9 cellular contexts compared by ENCODE assay signal in genomic region chr13:39612023-39612637, GRCh38. TPM values are rescaled to one million over a fixed set of nuclear protein-coding genes. Genes with fewer than 3 reads are reported as not detected.
DNase-seq lines count a peak whose midpoint lies in the region; ATAC-seq and TF ChIP-seq lines count a peak whose summit lies in the region.
"Had no signal": no experiment of that assay in that cellular context is flagged by ENCODE, and none has a peak within 500 bp of the region (broad histone marks: within the 10 kb centered on the region; RNA-seq: fewer than 3 reads in every experiment).

No MANE protein-coding gene starts in this region.

- no peaks in the 10 kb centered on the region for H3K9me3 Mint-ChIP-seq in progenitor cell of endocrine pancreas (ENCODE audit: low read depth)

- DNase-seq in G401 (ENCODE audit: low spot score) (peak; percentile 92), Peyer's patch (peak in 2 of 3 donors; percentile 66 to 90), glomerular endothelial cell (ENCODE audit: extremely low read depth, low read depth, low spot score) (peak; percentile 57), progenitor cell of endocrine pancreas (ENCODE audit: low spot score, unreplicated experiment) (peak; percentile 42)
- DNase-seq in activated naive CD4-positive, alpha-beta T cell (lab: John Stamatoyannopoulos, UW), result peak in 3 of 4 experiments; percentile 3 to 39 (median 22)

- ATAC-seq in GM18520 (IDR thresholded peaks at IDR 0.05; ENCODE audit: unreplicated experiment), result no peak
- no peak for ATAC-seq in GM19023 (IDR thresholded peaks at IDR 0.05; ENCODE audit: unreplicated experiment)

- H3K4me3 ChIP-seq in Peyer's patch, result no peak overlapping the region

- peaks cover 23% of the 10 kb centered on the region for H3K27me3 Mint-ChIP-seq in progenitor cell of endocrine pancreas

- H3K27me3 ChIP-seq in Peyer's patch, result no peaks in the 10 kb centered on the region

- peak; percentile 76 for TF ChIP-seq CTCF in LNCAP (IDR thresholded peaks at IDR 0.05)
- TF ChIP-seq CTCF in Peyer's patch (IDR thresholded peaks at IDR 0.05), result peak; percentile 31 to 82 (median 78)
- TF ChIP-seq CTCF in progenitor cell of endocrine pancreas (IDR thresholded peaks at IDR 0.05; ENCODE audit: unreplicated experiment), result peak; percentile 92

- H3K4me3 Mint-ChIP-seq in progenitor cell of endocrine pancreas (ENCODE audit: low read depth), result no peak overlapping the region
- H3K4me3 Mint-ChIP-seq: activated naive CD8-positive, alpha-beta T cell had no signal

- H3K36me3 ChIP-seq in Peyer's patch, result no peaks in the 10 kb centered on the region

- no peak overlapping the region for H3K27ac ChIP-seq in Peyer's patch

- H3K27ac Mint-ChIP-seq in progenitor cell of endocrine pancreas, result no peak overlapping the region
- H3K27ac Mint-ChIP-seq: activated naive CD8-positive, alpha-beta T cell had no signal

- H3K4me1 ChIP-seq in Peyer's patch, result no peaks in the 10 kb centered on the region

- in situ Hi-C loops in G401 (cut with HindIII; ENCODE audit: low sequenced_read_pairs), result no loop called here

- TF ChIP-seq POLR2A in Peyer's patch (IDR thresholded peaks at IDR 0.05), result no peak

- no peaks in the 10 kb centered on the region for H3K9me3 ChIP-seq in Peyer's patch

- no peaks in the 10 kb centered on the region for H3K36me3 Mint-ChIP-seq in progenitor cell of endocrine pancreas (ENCODE audit: insufficient read depth)
- H3K36me3 Mint-ChIP-seq: activated naive CD8-positive, alpha-beta T cell had no signal

- H3K4me1 Mint-ChIP-seq in progenitor cell of endocrine pancreas (ENCODE audit: low read depth), result no peaks in the 10 kb centered on the region

RNA-seq across cellular contexts. Expression of gene LHFPL6, which starts 9.1 kb away (rescaled TPM):
- not detected in 2 replicates for total RNA-seq in G401 (2014; rRNA removed; shearing (Covaris generic))
- total RNA-seq in Peyer's patch (10 to 100 TPM in 1 of 4 donors, 1 to 10 TPM in 3; 1.8 to 14.2 (median 9.0) TPM), glomerular endothelial cell (10.6 and 19.1 TPM in 2 replicates), progenitor cell of endocrine pancreas (1.0 and 1.2 TPM in 2 replicates)

RNA-seq across cellular contexts. Expression of gene COG6, which starts 43.3 kb away (rescaled TPM):
- 20.6 and 27.3 TPM in 2 replicates for total RNA-seq in G401 (2014; rRNA removed; shearing (Covaris generic))
- total RNA-seq in Peyer's patch (10 to 100 TPM; 11.1 to 61.9 (median 21.5) TPM), glomerular endothelial cell (11.6 and 113 TPM in 2 replicates), progenitor cell of endocrine pancreas (36.8 and 44.1 TPM in 2 replicates)

Comparison
In these comparisons a context has a peak if more than half of its experiments do, and no peak if none do; other contexts are left out.
1. DNase-seq: peak in every context shown above with its lines; median percentile 92 in G401; 78 in Peyer's patch; 57 in glomerular endothelial cell; 42 in progenitor cell of endocrine pancreas; 22 in activated naive CD4-positive, alpha-beta T cell.